In genomic region chr1:3663999-3664699, GRCh38 we compare ENCODE assay signal across 1 cellular context.
TF ChIP-seq lines count a peak whose summit lies in the region.

No MANE protein-coding gene starts in this region.

TF ChIP-seq in IMR-90, 13 proteins besides CTCF, POLR2A, EP300 and RAD21:
- TF ChIP-seq MXI1 (IDR thresholded peaks at IDR 0.05; ENCODE audit: borderline replicate concordance, low read depth, low read length) (no peak), RCOR1 (IDR thresholded peaks at IDR 0.05; ENCODE audit: insufficient replicate concordance, low read length) (no peak), CHD1 (IDR thresholded peaks at IDR 0.05; ENCODE audit: low read depth, low read length) (no peak), RFX5 (IDR thresholded peaks at IDR 0.05; ENCODE audit: low read depth, low read length) (no peak), MAFK (IDR thresholded peaks at IDR 0.05; ENCODE audit: low read depth, low read length) (no peak), MAZ (IDR thresholded peaks at IDR 0.05; ENCODE audit: borderline replicate concordance, low read depth, low read length) (no peak), USF2 (IDR thresholded peaks at IDR 0.05; ENCODE audit: low read depth, low read length) (no peak), BHLHE40 (IDR thresholded peaks at IDR 0.05; ENCODE audit: low read depth, low read length) (no peak)
